27 cellular contexts compared by ENCODE assay signal in genomic region chr1:8361198-8361849, GRCh38. TPM values are rescaled to one million over a fixed set of nuclear protein-coding genes. Genes with fewer than 3 reads are reported as not detected.
A peak's percentile ranks its signal among the peaks of the same experiment; 100 is the strongest.
DNase-seq lines count a peak whose midpoint lies in the region; ATAC-seq, FAIRE-seq and TF ChIP-seq lines count a peak whose summit lies in the region.
"Had no signal": no experiment of that assay in that cellular context is flagged by ENCODE, and none has a peak within 500 bp of the region (broad histone marks: within the 10 kb centered on the region; RNA-seq: fewer than 3 reads in every experiment).

No MANE protein-coding gene starts in this region.

- H3K9me3 ChIP-seq in breast epithelium: no peaks in the 10 kb centered on the region
- H3K9me3 ChIP-seq in GM12878 (replicated peaks; ENCODE audit: control insufficient read depth, insufficient read depth, low read length): no peaks in the 10 kb centered on the region
- H3K9me3 ChIP-seq in liver (ENCODE audit: control insufficient read depth in 4 of 4, low read length in 3 of 4): no peaks in the 10 kb centered on the region
- H3K9me3 ChIP-seq in uterus: no peaks in the 10 kb centered on the region
- H3K9me3 ChIP-seq: SK-N-SH, tibial nerve had no signal

- in situ Hi-C loops in GM12878 (cut with MboI): no loop called here

- H3K27ac ChIP-seq in breast epithelium: peak overlapping the region in 1 of 2 donors; percentile 25
- H3K27ac ChIP-seq in GM12878 (ENCODE audit: control insufficient read depth, insufficient read depth): no peak overlapping the region
- no peak overlapping the region for H3K27ac ChIP-seq in liver (ENCODE audit: low read depth in 1 of 2, low read length in 2 of 2)
- peak overlapping the region in 1 of 2 donors; percentile 60 for H3K27ac ChIP-seq in uterus
- H3K27ac ChIP-seq: GM23248 had no signal

- H3K27me3 ChIP-seq in breast epithelium (no peaks in the 10 kb centered on the region), GM12878 (replicated peaks in 1 of 2; ENCODE audit: control insufficient read depth in 2 of 2, insufficient read depth in 2 of 2, low read length in 1 of 2) (no peaks in the 10 kb centered on the region), liver (ENCODE audit: control insufficient read depth in 4 of 4, insufficient read depth in 4 of 4, low read length in 3 of 4) (no peaks in the 10 kb centered on the region), uterus (no peaks in the 10 kb centered on the region)
- H3K27me3 ChIP-seq: tibial nerve had no signal

- H2AFZ ChIP-seq in GM12878 (ENCODE audit: control insufficient read depth, low read depth, low read length): no peak overlapping the region
- H2AFZ ChIP-seq: GM23248 had no signal

- H3K79me2 ChIP-seq in GM12878 (ENCODE audit: control insufficient read depth, insufficient read depth, low read length): no peaks in the 10 kb centered on the region

- H3K4me1 ChIP-seq in breast epithelium (peaks cover 0 to 2% of the 10 kb centered on the region in 2 donors), GM12878 (ENCODE audit: control insufficient read depth, insufficient read depth, low read length) (no peaks in the 10 kb centered on the region), liver (ENCODE audit: control insufficient read depth in 4 of 4, insufficient read depth in 4 of 4, low read length in 3 of 4) (peaks cover 6 to 31% (median 19%) of the 10 kb centered on the region in 4 donors), uterus (peaks cover 0 to 14% of the 10 kb centered on the region in 2 donors)

- H3K9ac ChIP-seq in GM12878 (ENCODE audit: control insufficient read depth, insufficient read depth, low read length) (no peak overlapping the region), liver (ENCODE audit: low read depth in 1 of 2, low read length in 2 of 2) (no peak overlapping the region)
- H3K9ac ChIP-seq: GM23248, SK-N-SH had no signal

- no peaks in the 10 kb centered on the region for H3K9me3 Mint-ChIP-seq in MCF 10A (ENCODE audit: unreplicated experiment)
- no peaks in the 10 kb centered on the region for H3K9me3 Mint-ChIP-seq in activated CD8-positive, alpha-beta memory T cell treated with anti-CD3 and anti-CD28 coated beads, Interleukin-2, amount 10 ng/mL, durations not matched to agents 7 days and 5 days (ENCODE audit: low read depth)
- H3K9me3 Mint-ChIP-seq: activated naive CD8-positive, alpha-beta T cell treated with anti-CD3 and anti-CD28 coated beads, Interleukin-2, amount 10 ng/mL, durations not matched to agents 7 days and 5 days; natural killer cell; stimulated activated naive CD8-positive, alpha-beta T cell treated with anti-CD3 and anti-CD28 coated beads, Interleukin-15, amount 100 ng/mL, for 72 hours had no signal

- H3K36me3 Mint-ChIP-seq in MCF 10A (ENCODE audit: insufficient read depth, unreplicated experiment): peaks cover 71% of the 10 kb centered on the region
- H3K36me3 Mint-ChIP-seq in activated CD8-positive, alpha-beta memory T cell treated with anti-CD3 and anti-CD28 coated beads, Interleukin-2, amount 10 ng/mL, durations not matched to agents 7 days and 5 days: peaks cover 6% of the 10 kb centered on the region
- H3K36me3 Mint-ChIP-seq: natural killer cell had no signal

- peaks cover 5% of the 10 kb centered on the region for H3K4me1 Mint-ChIP-seq in MCF 10A (ENCODE audit: insufficient read depth, unreplicated experiment)
- no peaks in the 10 kb centered on the region for H3K4me1 Mint-ChIP-seq in activated CD8-positive, alpha-beta memory T cell treated with anti-CD3 and anti-CD28 coated beads, Interleukin-2, amount 10 ng/mL, durations not matched to agents 7 days and 5 days
- H3K4me1 Mint-ChIP-seq: CD8-positive, alpha-beta memory T cell; natural killer cell had no signal

- TF ChIP-seq POLR2A in breast epithelium (IDR thresholded peaks at IDR 0.05) (no peak), GM12878 (IDR thresholded peaks at IDR 0.05; ENCODE audit: low read depth, low read length) (no peak), uterus (IDR thresholded peaks at IDR 0.05) (no peak)

- no peak overlapping the region for H3K27ac Mint-ChIP-seq in MCF 10A (ENCODE audit: low read depth, unreplicated experiment)
- H3K27ac Mint-ChIP-seq in activated CD8-positive, alpha-beta memory T cell treated with anti-CD3 and anti-CD28 coated beads, Interleukin-2, amount 10 ng/mL, durations not matched to agents 7 days and 5 days: no peak overlapping the region
- H3K27ac Mint-ChIP-seq: activated naive CD8-positive, alpha-beta T cell treated with anti-CD3 and anti-CD28 coated beads, Interleukin-2, amount 10 ng/mL, durations not matched to agents 7 days and 5 days; B cell; natural killer cell; T-helper 17 cell had no signal

- no peak overlapping the region for H3K4me2 ChIP-seq in GM12878 (ENCODE audit: control insufficient read depth, insufficient read depth)
- H3K4me2 ChIP-seq: SK-N-SH had no signal

- BruUV-seq in MCF 10A (replicated peaks; lab: Mats Ljungman, UMichigan) (TSS peak; percentile 14), GM12878 (replicated peaks; lab: Mats Ljungman, UMichigan) (TSS peak; percentile 59)

- CTCF ChIA-PET in MCF 10A (lab: Yijun Ruan, JAX) (interaction anchor here (0.6 to 1.1 kb wide), 3 partner anchors 11 to 379 kb away, joined by 3 read pairs; no protein-coding TSS in a partner anchor), GM12878 (lab: Yijun Ruan, JAX) (no interaction called here)
- CTCF ChIA-PET in activated CD8-positive, alpha-beta memory T cell treated with anti-CD3 and anti-CD28 coated beads, Interleukin-2, amount 10 ng/mL, durations not matched to agents 7 days and 5 days (lab: Charles Lee): no interaction called here

- H3K36me3 ChIP-seq in breast epithelium (peaks cover 11% of the 10 kb centered on the region), GM12878 (ENCODE audit: control insufficient read depth in 2 of 2, insufficient read depth in 2 of 2, low read length in 1 of 2) (peaks cover 20 to 70% of the 10 kb centered on the region in 2 experiments), liver (ENCODE audit: control insufficient read depth in 4 of 4, insufficient read depth in 3 of 4, low read depth in 1 of 4, low read length in 3 of 4) (peaks cover 45 to 61% (median 50%) of the 10 kb centered on the region in 4 donors), uterus (no peaks in the 10 kb centered on the region)

- RAD21 ChIA-PET in GM12878 (lab: Charles Lee; ENCODE audit: unreplicated experiment): no interaction called here

- no peak for TF ChIP-seq EP300 in GM12878 (IDR thresholded peaks at IDR 0.05; ENCODE audit: borderline replicate concordance in 1 of 2, control insufficient read depth in 1 of 2, low read depth in 2 of 2, low read length in 2 of 2)

- ATAC-seq in GM12878 (no peak), GM21515 (IDR thresholded peaks at IDR 0.05; ENCODE audit: unreplicated experiment) (no peak)
- ATAC-seq in activated CD8-positive, alpha-beta memory T cell treated with anti-CD3 and anti-CD28 coated beads, Interleukin-2, amount 10 ng/mL, durations not matched to agents 7 days and 5 days: no peak
- ATAC-seq: natural killer cell, T-helper 17 cell had no signal

- DNase-seq in MCF 10A (ENCODE audit: unreplicated experiment): no peak
- DNase-seq in breast epithelium (ENCODE audit: low spot score in 2 of 2): no peak
- no peak for DNase-seq in GM12878 (ENCODE audit: low read depth, low spot score)
- peak; percentile 13 to 16 for DNase-seq in uterus
- DNase-seq in activated CD8-positive, alpha-beta memory T cell treated with anti-CD3 and anti-CD28 coated beads, Interleukin-2, amount 10 ng/mL, durations not matched to agents 7 days and 5 days: no peak
- no peak for DNase-seq in NCI-H510A treated with DMSO at 0.1 percent for 48 hours (lab: John Stamatoyannopoulos, UW)
- DNase-seq: activated CD4-positive, alpha-beta T cell treated with anti-CD3 and anti-CD28 coated beads for 48 hours; activated naive CD8-positive, alpha-beta T cell treated with anti-CD3 and anti-CD28 coated beads, Interleukin-2, amount 10 ng/mL, durations not matched to agents 7 days and 5 days; CD8-positive, alpha-beta memory T cell; foreskin fibroblast; GDM1; GM23248; hippocampal formation; natural killer cell; NCI-H1694; NCI-H2171; RPMI8226; SK-N-SH; stimulated activated CD4-positive, alpha-beta T cell treated with anti-CD3 and anti-CD28 coated beads, Interleukin-15, amount 100 ng/mL, for 24 hours; stimulated activated naive CD8-positive, alpha-beta T cell treated with anti-CD3 and anti-CD28 coated beads, Interleukin-15, amount 100 ng/mL, for 72 hours; T-helper 17 cell had no signal

- FAIRE-seq in GM12878 (lab: Jason Lieb, UNC): no peak
- FAIRE-seq: A204.1, HTR-8/SVneo had no signal

- H4K20me1 ChIP-seq in GM12878 (ENCODE audit: control insufficient read depth, insufficient read depth): no peaks in the 10 kb centered on the region

- SMC1A ChIA-PET in GM12878 (lab: Charles Lee; ENCODE audit: uncharacterized antibody, unreplicated experiment): interaction anchor here (1.0 kb wide), 1 partner anchor 112 kb away, joined by 3 read pairs; no protein-coding TSS in a partner anchor

- H3K27me3 Mint-ChIP-seq in MCF 10A (ENCODE audit: insufficient read depth, unreplicated experiment): no peaks in the 10 kb centered on the region
- H3K27me3 Mint-ChIP-seq in activated CD8-positive, alpha-beta memory T cell treated with anti-CD3 and anti-CD28 coated beads, Interleukin-2, amount 10 ng/mL, durations not matched to agents 7 days and 5 days: no peaks in the 10 kb centered on the region
- H3K27me3 Mint-ChIP-seq: activated naive CD8-positive, alpha-beta T cell treated with anti-CD3 and anti-CD28 coated beads, Interleukin-2, amount 10 ng/mL, durations not matched to agents 7 days and 5 days; B cell; stimulated activated naive CD8-positive, alpha-beta T cell treated with anti-CD3 and anti-CD28 coated beads, Interleukin-15, amount 100 ng/mL, for 72 hours; T-helper 17 cell had no signal

- TF ChIP-seq CTCF in MCF 10A (IDR thresholded peaks at IDR 0.05; ENCODE audit: unreplicated experiment) (no peak), breast epithelium (IDR thresholded peaks at IDR 0.05) (no peak), GM12878 (IDR thresholded peaks at IDR 0.05 in 2 of 3, conservative IDR thresholded peaks at IDR 0.05 in 1 of 3; ENCODE audit: control insufficient read depth in 2 of 3, extremely low read depth in 1 of 3, insufficient read depth in 1 of 3, low read depth in 3 of 3, low read length in 3 of 3) (no peak), liver (IDR thresholded peaks at IDR 0.05; ENCODE audit: low read depth, low read length, missing input control) (no peak), uterus (IDR thresholded peaks at IDR 0.05) (no peak)

- intact Hi-C loops in MCF 10A (cut with micrococcal nuclease): no loop called here
- intact Hi-C loops in breast epithelium (cut with DNase I; ENCODE audit: low total_unique reads): no loop called here
- intact Hi-C loops in GM12878 (cut with micrococcal nuclease; ENCODE audit: unreplicated experiment): no loop called here
- intact Hi-C loops in uterus (cut with DNase I; ENCODE audit: low total_unique reads): no loop called here

- no peak overlapping the region for H3K4me3 Mint-ChIP-seq in MCF 10A (ENCODE audit: unreplicated experiment)
- no peak overlapping the region for H3K4me3 Mint-ChIP-seq in activated CD8-positive, alpha-beta memory T cell treated with anti-CD3 and anti-CD28 coated beads, Interleukin-2, amount 10 ng/mL, durations not matched to agents 7 days and 5 days
- H3K4me3 Mint-ChIP-seq: activated naive CD8-positive, alpha-beta T cell treated with anti-CD3 and anti-CD28 coated beads, Interleukin-2, amount 10 ng/mL, durations not matched to agents 7 days and 5 days; B cell; CD8-positive, alpha-beta memory T cell; natural killer cell; stimulated activated naive CD8-positive, alpha-beta T cell treated with anti-CD3 and anti-CD28 coated beads, Interleukin-15, amount 100 ng/mL, for 72 hours; T-helper 17 cell had no signal

- TF ChIP-seq RAD21 in GM12878 (IDR thresholded peaks at IDR 0.05; ENCODE audit: insufficient read depth, low read depth, low read length) (no peak), liver (IDR thresholded peaks at IDR 0.05) (no peak)

- H3K4me3 ChIP-seq in breast epithelium (no peak overlapping the region), GM12878 (no peak overlapping the region), liver (ENCODE audit: low read depth in 1 of 3, low read length in 3 of 3) (no peak overlapping the region), uterus (no peak overlapping the region)
- H3K4me3 ChIP-seq: GM23248, tibial nerve had no signal

- POLR2A ChIA-PET in MCF 10A (lab: Yijun Ruan, JAX) (no interaction called here), GM12878 (lab: Charles Lee) (no interaction called here)

- 83% methylated on average over 21 of the region's 21 CpGs for WGBS in GM12878 (ENCODE audit: insufficient coverage, insufficient replicate concordance, low lambda C conversion rate, missing lambda C conversion rate)
- 74% methylated on average over 21 of the region's 21 CpGs for WGBS in liver

RNA-seq across cellular contexts. Expression of gene SLC45A1, which starts 43.4 kb away (rescaled TPM):
- total RNA-seq in MCF 10A (2022): 0.29 and 0.30 TPM in 2 replicates
- 1 to 10 TPM in 2 of 3 donors, under 1 TPM in 1; 0.73 to 3.6 (median 1.9) TPM for total RNA-seq in breast epithelium
- 0.48 TPM in 1 of 2 replicates, not detected in the other for total RNA-seq in GM12878 (2013; cell fraction: nucleolus; rRNA removed)
- 0.16 TPM in 1 of 2 replicates, not detected in the other for total RNA-seq in GM12878 (2014; rRNA removed)
- total RNA-seq in GM12878 (2014; rRNA removed; fragmentation: Illumina TruSeq; extraction: Trizol): not detected in 2 replicates
- 0.18 and 0.29 TPM in 2 replicates for total RNA-seq in GM12878 (2021)
- polyA plus RNA-seq in GM12878 (2011; ENCODE audit: low read depth): not detected
- polyA plus RNA-seq in GM12878 (2011; rRNA removed): not detected in 2 replicates
- 0.02 TPM in 1 of 2 replicates, not detected in the other for polyA plus RNA-seq in GM12878 (2011; cell fraction: cytosol; rRNA removed)
- not detected in 2 replicates for polyA plus RNA-seq in GM12878 (2011; cell fraction: nucleus; rRNA removed)
- polyA plus RNA-seq in GM12878 (2012): 0.12 and 0.13 TPM in 2 replicates
- polyA plus RNA-seq in GM12878 (2014; fragmentation: Illumina TruSeq; extraction: Trizol): 0.07 TPM in 1 of 2 replicates, not detected in the other
- not detected for polyA plus RNA-seq in GM12878 (2014; fragmentation: Nextera tagmentation; extraction: Ambion mirVana)
- 0.23 and 0.47 TPM in 2 replicates for polyA plus RNA-seq in GM12878 (2014; rRNA removed)
- polyA plus RNA-seq in GM12878 (2016; fragmentation: Nextera tagmentation; extraction: Ambion mirVana): under 1 TPM in 1 of 2 experiments, not detected in 1; 0.09 TPM
- polyA minus RNA-seq in GM12878 (2011; rRNA and poly(A)+ RNA removed): not detected in 2 replicates
- polyA minus RNA-seq in GM12878 (2011; cell fraction: cytosol; rRNA and poly(A)+ RNA removed): not detected in 2 replicates
- not detected in 2 replicates for polyA minus RNA-seq in GM12878 (2011; cell fraction: nucleus; rRNA and poly(A)+ RNA removed)
- under 1 TPM in 1 of 2 donors, not detected in 1; 0.08 TPM for total RNA-seq in liver
- polyA plus RNA-seq in liver: under 1 TPM; 0.14 to 0.29 TPM
- 10 to 100 TPM in 2 of 4 donors, 1 to 10 TPM in 1, under 1 TPM in 1; 0.51 to 13.8 (median 7.4) TPM for total RNA-seq in uterus
- total RNA-seq in activated CD8-positive, alpha-beta memory T cell treated with anti-CD3 and anti-CD28 coated beads, Interleukin-2, amount 10 ng/mL, durations not matched to agents 7 days and 5 days: under 1 TPM; 0.12 to 0.26 TPM

Comparison
In these comparisons a context has a peak if more than half of its experiments do, and no peak if none do; other contexts are left out.
1. DNase-seq: peak in uterus (2 of 2); none in MCF 10A (single experiment), breast epithelium (0 of 2), GM12878 (single experiment), activated CD8-positive, alpha-beta memory T cell treated with anti-CD3 and anti-CD28 coated beads, Interleukin-2, amount 10 ng/mL, durations not matched to agents 7 days and 5 days (single experiment) and NCI-H510A treated with DMSO at 0.1 percent for 48 hours (single experiment).